Comparison of ENCODE assay signal across 8 cellular contexts in genomic region chr19:40974633-40975037, GRCh38. TPM values are rescaled to one million over a fixed set of nuclear protein-coding genes. Genes with fewer than 3 reads are reported as not detected.
DNase-seq lines count a peak whose midpoint lies in the region; ATAC-seq and TF ChIP-seq lines count a peak whose summit lies in the region.

No MANE protein-coding gene starts in this region.

- H3K27me3 Mint-ChIP-seq in activated CD4-positive, alpha-beta T cell treated with anti-CD3 and anti-CD28 coated beads, Interleukin-2, amount 10 ng/mL, durations not matched to agents 24 days and 14 days, result peaks cover 18% of the 10 kb centered on the region

- H3K9me3 Mint-ChIP-seq in activated CD4-positive, alpha-beta T cell treated with anti-CD3 and anti-CD28 coated beads, Interleukin-2, amount 10 ng/mL, durations not matched to agents 24 days and 14 days, result peaks cover 7% of the 10 kb centered on the region

- TF ChIP-seq CTCF in coronary artery (IDR thresholded peaks at IDR 0.05), result peak; percentile 74
- TF ChIP-seq CTCF in right lobe of liver (IDR thresholded peaks at IDR 0.05), result peak; percentile 82 to 95 (median 94)

- H3K4me1 ChIP-seq in right lobe of liver, result peaks cover 0 to 22% (median 4%) of the 10 kb centered on the region in 4 donors

- H3K4me1 Mint-ChIP-seq in activated CD4-positive, alpha-beta T cell treated with anti-CD3 and anti-CD28 coated beads, Interleukin-2, amount 10 ng/mL, durations not matched to agents 24 days and 14 days, result peaks cover 35% of the 10 kb centered on the region

- peaks cover 2% of the 10 kb centered on the region for H3K36me3 Mint-ChIP-seq in activated CD4-positive, alpha-beta T cell treated with anti-CD3 and anti-CD28 coated beads, Interleukin-2, amount 10 ng/mL, durations not matched to agents 24 days and 14 days (ENCODE audit: low read depth)

- 6% methylated on average over 4 of the region's 4 CpGs for whole genome bisulfite sequencing in right lobe of liver (ENCODE audit: insufficient coverage, low coverage, low lambda C conversion rate, missing lambda C conversion rate)

- H3K27ac Mint-ChIP-seq in activated CD4-positive, alpha-beta T cell treated with anti-CD3 and anti-CD28 coated beads, Interleukin-2, amount 10 ng/mL, durations not matched to agents 24 days and 14 days, result no peak overlapping the region

- no peak overlapping the region for H3K4me3 Mint-ChIP-seq in activated CD4-positive, alpha-beta T cell treated with anti-CD3 and anti-CD28 coated beads, Interleukin-2, amount 10 ng/mL, durations not matched to agents 24 days and 14 days

- intact Hi-C loops in activated CD4-positive, alpha-beta T cell treated with anti-CD3 and anti-CD28 coated beads, Interleukin-2, amount 10 ng/mL, durations not matched to agents 24 days and 14 days (cut with micrococcal nuclease), result loop anchor here (1.0 kb wide), 1 partner anchor 170 kb away; no protein-coding TSS in a partner anchor
- intact Hi-C loops in right lobe of liver (cut with DNase I), result loop anchor here in 1 of 2 donors (10.0 kb wide), 1 partner anchor 170 kb away; no protein-coding TSS in a partner anchor

- no peak overlapping the region for H3K4me3 ChIP-seq in coronary artery
- no peak overlapping the region for H3K4me3 ChIP-seq in right lobe of liver

- DNase-seq in activated gamma-delta T cell treated with Interleukin-2 at 50 U/mL for 16 hours, result peak; percentile 83
- DNase-seq in activated gamma-delta T cell (lab: John Stamatoyannopoulos, UW), result no peak
- peak; percentile 47 to 73 for DNase-seq in NCI-H446 (lab: John Stamatoyannopoulos, UW)
- DNase-seq in activated CD4-positive, alpha-beta T cell treated with anti-CD3 and anti-CD28 coated beads, Interleukin-2, amount 10 ng/mL, durations not matched to agents 24 days and 14 days, result peak; percentile 93
- DNase-seq in coronary artery (ENCODE audit: low spot score), result no peak
- DNase-seq in right lobe of liver, result peak in 2 of 3 donors; percentile 56 to 79
- DNase-seq in stimulated activated CD4-positive, alpha-beta T cell treated with anti-CD3 and anti-CD28 coated beads, TNF-alpha, amount 100 ng/mL, for 48 hours (ENCODE audit: low read depth in 3 of 3), result peak; percentile 46 to 78 (median 71)

- TF ChIP-seq POLR2A in right lobe of liver (IDR thresholded peaks at IDR 0.05), result no peak

- ATAC-seq in right lobe of liver, result peak; percentile 78 to 92 (median 86)
- no peak for ATAC-seq in GM21447 (IDR thresholded peaks at IDR 0.05; ENCODE audit: unreplicated experiment)

- no peaks in the 10 kb centered on the region for H3K9me3 ChIP-seq in right lobe of liver

- no peaks in the 10 kb centered on the region for H3K36me3 ChIP-seq in right lobe of liver

- no peaks in the 10 kb centered on the region for H3K27me3 ChIP-seq in right lobe of liver

- no peak overlapping the region for H3K27ac ChIP-seq in coronary artery
- H3K27ac ChIP-seq in right lobe of liver, result no peak overlapping the region

RNA-seq across cellular contexts. Expression of gene CYP2B6, which starts 16.4 kb away (rescaled TPM):
- total RNA-seq in activated CD4-positive, alpha-beta T cell treated with anti-CD3 and anti-CD28 coated beads, Interleukin-2, amount 10 ng/mL, durations not matched to agents 24 days and 14 days, result not detected in 2 replicates
- 1,000 to 10,000 TPM in 1 of 6 experiments, 100 to 1,000 TPM in 3, 1 to 10 TPM in 2; 7.9 to 5,721 (median 385) TPM for total RNA-seq in right lobe of liver

Comparison
In these comparisons a context has a peak if more than half of its experiments do, and no peak if none do; other contexts are left out.
1. DNase-seq: peak in activated gamma-delta T cell treated with Interleukin-2 at 50 U/mL for 16 hours (single experiment), NCI-H446 (2 of 2), activated CD4-positive, alpha-beta T cell treated with anti-CD3 and anti-CD28 coated beads, Interleukin-2, amount 10 ng/mL, durations not matched to agents 24 days and 14 days (single experiment), right lobe of liver (2 of 3) and stimulated activated CD4-positive, alpha-beta T cell treated with anti-CD3 and anti-CD28 coated beads, TNF-alpha, amount 100 ng/mL, for 48 hours (3 of 3); none in activated gamma-delta T cell (single experiment) and coronary artery (single experiment).